ENCODE assay signal across 30 cellular contexts in the genomic region with DNA sequence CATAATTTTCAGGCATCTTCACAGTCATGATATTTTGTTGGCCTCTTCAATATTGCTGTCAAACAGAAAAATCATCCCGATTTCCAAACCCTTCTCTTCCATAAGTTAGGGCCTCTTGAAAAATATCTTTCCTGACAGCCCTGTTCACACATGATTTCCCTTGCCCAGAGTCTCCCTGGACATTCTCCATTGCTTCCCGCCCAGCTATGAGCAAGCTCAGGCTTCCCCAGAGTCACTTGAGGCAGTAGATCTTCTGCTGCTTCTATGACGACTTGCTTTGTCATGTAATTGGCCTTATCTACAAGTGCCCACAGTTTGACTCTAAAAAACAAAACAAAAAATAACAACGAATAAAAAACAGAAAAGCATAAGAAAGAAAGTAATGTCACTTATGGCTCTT.
A peak's percentile ranks its signal among the peaks of the same experiment; 100 is the strongest.
DNase-seq lines count a peak whose midpoint lies in the region; ATAC-seq and TF ChIP-seq lines count a peak whose summit lies in the region.
"Had no signal": no experiment of that assay in that cellular context is flagged by ENCODE, and none has a peak within 500 bp of the region (broad histone marks: within the 10 kb centered on the region; RNA-seq: fewer than 3 reads in every experiment).

No MANE protein-coding gene starts in this region.

- no peak overlapping the region for H2AFZ ChIP-seq in GM23338

- H3K27ac Mint-ChIP-seq in nephron, result peak overlapping the region in 2 of 3 experiments; percentile 35 to 71
- no peak overlapping the region for H3K27ac Mint-ChIP-seq in mesothelial cell of epicardium
- no peak overlapping the region for H3K27ac Mint-ChIP-seq in GM23338
- H3K27ac Mint-ChIP-seq: activated B cell treated with CpG ODN at 0.5 μM for 24 hours; activated naive CD4-positive, alpha-beta T cell treated with anti-CD3 and anti-CD28 coated beads, Interleukin-2, amount 50 U/mL, for 24 hours; CD4-positive, alpha-beta T cell; natural killer cell treated with Interleukin-12 subunit alpha and Interleukin-12 subunit beta and Interleukin-15 and Interleukin-18, amount 100 ng/mL, for 72 hours had no signal

- H3K79me2 ChIP-seq in GM23338 (replicated peaks; ENCODE audit: insufficient read depth), result no peaks in the 10 kb centered on the region

- no peaks in the 10 kb centered on the region for H4K20me1 ChIP-seq in GM23338 (replicated peaks; ENCODE audit: insufficient read depth)

- in situ Hi-C loops in G401 (cut with HindIII; ENCODE audit: low sequenced_read_pairs), result no loop called here

- H3F3A ChIP-seq in GM23338 (replicated peaks; ENCODE audit: low read depth), result no peaks in the 10 kb centered on the region

- peaks cover 4% of the 10 kb centered on the region; the same call in 1 of the 2 replicates for H3K9me2 ChIP-seq in GM23338 (ENCODE audit: insufficient read depth)

- TF ChIP-seq CTCF in nephron (IDR thresholded peaks at IDR 0.05; ENCODE audit: unreplicated experiment in 3 of 3), result no peak
- TF ChIP-seq CTCF in mesothelial cell of epicardium (IDR thresholded peaks at IDR 0.05; ENCODE audit: unreplicated experiment), result no peak
- TF ChIP-seq CTCF in GM23338 (conservative IDR thresholded peaks at IDR 0.05; ENCODE audit: low read depth in 2 of 2), result no peak

- H3K36me3 Mint-ChIP-seq in nephron (ENCODE audit: low read depth) (peaks cover 17% of the 10 kb centered on the region), mesothelial cell of epicardium (no peaks in the 10 kb centered on the region), GM23338 (ENCODE audit: low read depth) (no peaks in the 10 kb centered on the region; the same call in 2 of the 3 replicates)
- H3K36me3 Mint-ChIP-seq: activated naive CD4-positive, alpha-beta T cell treated with anti-CD3 and anti-CD28 coated beads, Interleukin-2, amount 50 U/mL, for 24 hours; natural killer cell treated with Interleukin-12 subunit alpha and Interleukin-12 subunit beta and Interleukin-15 and Interleukin-18, amount 100 ng/mL, for 72 hours had no signal

- H3K9me3 Mint-ChIP-seq in nephron, result peaks cover 3% of the 10 kb centered on the region
- H3K9me3 Mint-ChIP-seq in mesothelial cell of epicardium, result no peaks in the 10 kb centered on the region
- H3K9me3 Mint-ChIP-seq in GM23338, result no peaks in the 10 kb centered on the region
- H3K9me3 Mint-ChIP-seq: activated B cell treated with CpG ODN at 0.5 μM for 24 hours; activated naive CD4-positive, alpha-beta T cell treated with anti-CD3 and anti-CD28 coated beads, Interleukin-2, amount 50 U/mL, for 24 hours; CD4-positive, alpha-beta T cell had no signal

- H3K27ac ChIP-seq in angular gyrus (ENCODE audit: low read depth, low read length) (peak overlapping the region; percentile 1), GM23338 (ENCODE audit: low read depth) (no peak overlapping the region)
- H3K27ac ChIP-seq: epithelial cell of prostate, gastrocnemius medialis, left lung, pancreas, right lobe of liver, transverse colon had no signal

- DNase-seq in AG08395 (ENCODE audit: low spot score) (peak; percentile 74), G401 (ENCODE audit: low spot score) (peak; percentile 66), NCI-H2171 treated with DMSO at 0.1 percent for 48 hours (lab: John Stamatoyannopoulos, UW) (no peak), mesothelial cell of epicardium (ENCODE audit: low spot score in 2 of 2, unreplicated experiment in 2 of 2) (no peak), GM23338 (ENCODE audit: low spot score) (no peak)
- DNase-seq: activated B cell treated with CpG ODN at 0.5 μM for 24 hours; activated CD4-positive, alpha-beta T cell treated with anti-CD3 and anti-CD28 coated beads, Interleukin-2, amount 50 U/mL, for 4 hours; activated CD8-positive, alpha-beta memory T cell treated with anti-CD3 and anti-CD28 coated beads, Interleukin-2, amount 50 U/mL, for 4 hours; CD4-positive, alpha-beta T cell; cerebellar nuclear complex; GF-D8; hypothalamus; left lung; midbrain; MV-4-11; NCI-H1694 treated with DMSO at 0.1 percent for 48 hours; NCI-H69; pancreas; right lobe of liver; stimulated activated CD4-positive, alpha-beta T cell treated with anti-CD3 and anti-CD28 coated beads, Interleukin-15, amount 100 ng/mL, for 24 hours; stimulated activated naive CD8-positive, alpha-beta T cell treated with anti-CD3 and anti-CD28 coated beads, Interleukin-15, Interleukin-2, amounts not matched to agents 100 U/mL and 50 U/mL, for 24 hours; T-helper 9 cell; transverse colon had no signal

- H3K4me1 Mint-ChIP-seq in nephron (peaks cover 27% of the 10 kb centered on the region), mesothelial cell of epicardium (peaks cover 2% of the 10 kb centered on the region), GM23338 (peaks cover 13% of the 10 kb centered on the region)
- H3K4me1 Mint-ChIP-seq: activated B cell treated with CpG ODN at 0.5 μM for 24 hours; activated naive CD4-positive, alpha-beta T cell treated with anti-CD3 and anti-CD28 coated beads, Interleukin-2, amount 50 U/mL, for 24 hours had no signal

- H3K4me3 Mint-ChIP-seq in nephron (no peak overlapping the region), mesothelial cell of epicardium (no peak overlapping the region), GM23338 (no peak overlapping the region)
- H3K4me3 Mint-ChIP-seq: activated B cell treated with CpG ODN at 0.5 μM for 24 hours; activated naive CD4-positive, alpha-beta T cell treated with anti-CD3 and anti-CD28 coated beads, Interleukin-2, amount 50 U/mL, for 24 hours; CD4-positive, alpha-beta T cell; natural killer cell treated with Interleukin-12 subunit alpha and Interleukin-12 subunit beta and Interleukin-15 and Interleukin-18, amount 100 ng/mL, for 72 hours had no signal

- no peak overlapping the region for H3K4me2 ChIP-seq in GM23338

- H3K4me1 ChIP-seq in GM23338 (ENCODE audit: insufficient read depth), result peaks cover 8% of the 10 kb centered on the region
- H3K4me1 ChIP-seq: gastrocnemius medialis, pancreas, right lobe of liver, transverse colon had no signal

- no peak overlapping the region for H3K4me3 ChIP-seq in GM23338
- H3K4me3 ChIP-seq: gastrocnemius medialis, left lung, pancreas, right lobe of liver, transverse colon had no signal

- H3K27me3 Mint-ChIP-seq in nephron (ENCODE audit: low read depth), result peaks cover 4% of the 10 kb centered on the region
- H3K27me3 Mint-ChIP-seq in mesothelial cell of epicardium (ENCODE audit: low read depth), result no peaks in the 10 kb centered on the region
- H3K27me3 Mint-ChIP-seq in GM23338 (ENCODE audit: insufficient read depth, low read depth, poor library complexity), result no peaks in the 10 kb centered on the region
- H3K27me3 Mint-ChIP-seq: activated B cell treated with CpG ODN at 0.5 μM for 24 hours had no signal

- H3K27me3 ChIP-seq in GM23338 (ENCODE audit: insufficient read depth), result no peaks in the 10 kb centered on the region
- H3K27me3 ChIP-seq: gastrocnemius medialis, left lung, pancreas, right lobe of liver, transverse colon had no signal

- no peak for ATAC-seq in HG03139 (IDR thresholded peaks at IDR 0.05; ENCODE audit: unreplicated experiment)
- no peak for ATAC-seq in GM23338
- ATAC-seq: left lung; natural killer cell treated with Interleukin-12 subunit alpha and Interleukin-12 subunit beta and Interleukin-15 and Interleukin-18, amount 100 ng/mL, for 72 hours; right lobe of liver; stimulated activated naive CD8-positive, alpha-beta T cell treated with anti-CD3 and anti-CD28 coated beads, Interleukin-15, Interleukin-2, amounts not matched to agents 100 U/mL and 50 U/mL, for 24 hours had no signal

- no peaks in the 10 kb centered on the region for H3K36me3 ChIP-seq in GM23338 (ENCODE audit: insufficient read depth)
- H3K36me3 ChIP-seq: gastrocnemius medialis, left lung, pancreas, right lobe of liver, transverse colon had no signal

TF ChIP-seq in GM23338, 12 proteins besides CTCF, POLR2A, EP300 and RAD21 (continues in another document):
- TF ChIP-seq, protein P1, sequence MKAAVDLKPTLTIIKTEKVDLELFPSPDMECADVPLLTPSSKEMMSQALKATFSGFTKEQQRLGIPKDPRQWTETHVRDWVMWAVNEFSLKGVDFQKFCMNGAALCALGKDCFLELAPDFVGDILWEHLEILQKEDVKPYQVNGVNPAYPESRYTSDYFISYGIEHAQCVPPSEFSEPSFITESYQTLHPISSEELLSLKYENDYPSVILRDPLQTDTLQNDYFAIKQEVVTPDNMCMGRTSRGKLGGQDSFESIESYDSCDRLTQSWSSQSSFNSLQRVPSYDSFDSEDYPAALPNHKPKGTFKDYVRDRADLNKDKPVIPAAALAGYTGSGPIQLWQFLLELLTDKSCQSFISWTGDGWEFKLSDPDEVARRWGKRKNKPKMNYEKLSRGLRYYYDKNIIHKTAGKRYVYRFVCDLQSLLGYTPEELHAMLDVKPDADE (IDR thresholded peaks at IDR 0.05), result no peak
- TF ChIP-seq EZH2phosphoT487 (IDR thresholded peaks at IDR 0.05; ENCODE audit: unreplicated experiment) (no peak), NANOG (IDR thresholded peaks at IDR 0.05; ENCODE audit: borderline replicate concordance) (no peak), ZNF331 (CRISPR knock-in tag; IDR thresholded peaks at IDR 0.05; ENCODE audit: low read depth) (no peak), CREB1 (CRISPR knock-in tag; IDR thresholded peaks at IDR 0.05; ENCODE audit: low read depth) (no peak), ZNF114 (CRISPR knock-in tag; IDR thresholded peaks at IDR 0.05) (no peak), EZH2 (IDR thresholded peaks at IDR 0.05; ENCODE audit: low read depth, unreplicated experiment) (no peak)
- TF ChIP-seq, protein P2, sequence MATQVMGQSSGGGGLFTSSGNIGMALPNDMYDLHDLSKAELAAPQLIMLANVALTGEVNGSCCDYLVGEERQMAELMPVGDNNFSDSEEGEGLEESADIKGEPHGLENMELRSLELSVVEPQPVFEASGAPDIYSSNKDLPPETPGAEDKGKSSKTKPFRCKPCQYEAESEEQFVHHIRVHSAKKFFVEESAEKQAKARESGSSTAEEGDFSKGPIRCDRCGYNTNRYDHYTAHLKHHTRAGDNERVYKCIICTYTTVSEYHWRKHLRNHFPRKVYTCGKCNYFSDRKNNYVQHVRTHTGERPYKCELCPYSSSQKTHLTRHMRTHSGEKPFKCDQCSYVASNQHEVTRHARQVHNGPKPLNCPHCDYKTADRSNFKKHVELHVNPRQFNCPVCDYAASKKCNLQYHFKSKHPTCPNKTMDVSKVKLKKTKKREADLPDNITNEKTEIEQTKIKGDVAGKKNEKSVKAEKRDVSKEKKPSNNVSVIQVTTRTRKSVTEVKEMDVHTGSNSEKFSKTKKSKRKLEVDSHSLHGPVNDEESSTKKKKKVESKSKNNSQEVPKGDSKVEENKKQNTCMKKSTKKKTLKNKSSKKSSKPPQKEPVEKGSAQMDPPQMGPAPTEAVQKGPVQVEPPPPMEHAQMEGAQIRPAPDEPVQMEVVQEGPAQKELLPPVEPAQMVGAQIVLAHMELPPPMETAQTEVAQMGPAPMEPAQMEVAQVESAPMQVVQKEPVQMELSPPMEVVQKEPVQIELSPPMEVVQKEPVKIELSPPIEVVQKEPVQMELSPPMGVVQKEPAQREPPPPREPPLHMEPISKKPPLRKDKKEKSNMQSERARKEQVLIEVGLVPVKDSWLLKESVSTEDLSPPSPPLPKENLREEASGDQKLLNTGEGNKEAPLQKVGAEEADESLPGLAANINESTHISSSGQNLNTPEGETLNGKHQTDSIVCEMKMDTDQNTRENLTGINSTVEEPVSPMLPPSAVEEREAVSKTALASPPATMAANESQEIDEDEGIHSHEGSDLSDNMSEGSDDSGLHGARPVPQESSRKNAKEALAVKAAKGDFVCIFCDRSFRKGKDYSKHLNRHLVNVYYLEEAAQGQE (IDR thresholded peaks at IDR 0.05; ENCODE audit: unreplicated experiment), result no peak

Comparison
In these comparisons a context has a peak if more than half of its experiments do, and no peak if none do; other contexts are left out.
1. DNase-seq: peak in AG08395 (single experiment) and G401 (single experiment); none in NCI-H2171 treated with DMSO at 0.1 percent for 48 hours (single experiment), mesothelial cell of epicardium (0 of 2) and GM23338 (single experiment).
2. H3K27ac Mint-ChIP-seq: peak in nephron (2 of 3); none in mesothelial cell of epicardium (single experiment) and GM23338 (single experiment).